Comparison of ENCODE assay signal across 8 cellular contexts in the genomic region with DNA sequence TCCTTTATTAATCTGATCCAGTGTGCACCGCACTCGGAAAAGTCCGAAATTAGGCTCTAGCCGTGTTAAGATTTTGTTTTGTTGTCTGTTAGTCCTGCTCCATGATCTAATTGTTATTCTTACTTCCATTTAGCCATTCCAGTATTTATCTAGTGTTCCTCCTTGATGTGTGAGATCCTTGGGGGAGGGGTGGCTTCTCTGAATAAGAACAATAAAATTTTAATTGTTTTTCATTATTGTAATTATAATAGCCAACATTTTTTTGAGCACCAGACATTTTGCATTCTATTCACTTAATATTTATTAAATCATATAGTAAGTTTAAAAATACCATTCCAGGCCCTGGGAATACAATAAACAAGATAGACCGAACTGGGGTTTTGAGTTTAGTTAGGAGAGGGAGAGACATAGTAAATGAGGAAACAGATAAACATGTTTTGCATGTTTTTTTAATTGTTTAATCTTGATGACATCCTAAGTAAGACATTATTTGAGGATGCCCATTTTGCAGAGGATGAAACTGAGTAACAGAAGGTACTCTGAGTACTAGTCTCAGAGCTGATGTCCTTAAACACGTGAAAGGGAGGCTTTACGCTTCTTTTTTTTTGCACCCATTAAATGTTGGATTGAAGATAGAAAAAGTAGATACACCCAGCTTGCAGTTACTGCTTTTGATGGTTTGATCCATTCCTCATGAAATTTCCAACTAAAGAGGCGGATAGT. TPM values are rescaled to one million over a fixed set of nuclear protein-coding genes. Genes with fewer than 3 reads are reported as not detected.
DNase-seq lines count a peak whose midpoint lies in the region; ATAC-seq and TF ChIP-seq lines count a peak whose summit lies in the region.

No MANE protein-coding gene starts in this region.

- H3K4me1 ChIP-seq in stomach = peaks cover 6 to 40% (median 32%) of the 10 kb centered on the region in 4 donors

- no peaks in the 10 kb centered on the region for H3K27me3 Mint-ChIP-seq in WTC11 (ENCODE audit: low read depth)

- peak overlapping the region; percentile 88 for H3K4me3 Mint-ChIP-seq in WTC11

- peak overlapping the region; percentile 93 to 99 (median 97) for H3K27ac ChIP-seq in stomach

- no peaks in the 10 kb centered on the region for H3K9me3 ChIP-seq in stomach

- no peaks in the 10 kb centered on the region for H3K36me3 ChIP-seq in stomach

- H3K27me3 ChIP-seq in stomach = no peaks in the 10 kb centered on the region

- TF ChIP-seq POLR2A in stomach (IDR thresholded peaks at IDR 0.05) = no peak

- peak; percentile 28 for DNase-seq in NCI-H82 (lab: John Stamatoyannopoulos, UW)
- no peak for DNase-seq in NCI-H82 treated with DMSO at 0.1 percent for 48 hours (lab: John Stamatoyannopoulos, UW; ENCODE audit: unreplicated experiment)
- DNase-seq in WTC11 (ENCODE audit: low spot score) = no peak
- DNase-seq in stomach = no peak
- DNase-seq in NCI-H2107 (lab: John Stamatoyannopoulos, UW) = no peak

- CTCF ChIA-PET in WTC11 (lab: Charles Lee) = interaction anchor here (0.6 to 1.7 kb wide), 4 partner anchors 10 to 162 kb away, joined by 3 to 13 read pairs (median 8); a partner anchor contains a TSS

- H3K36me3 Mint-ChIP-seq in WTC11 = 0 out of 2 replicates have a peak, but pooled peaks cover 2% of the 10 kb centered on the region

- TF ChIP-seq CTCF in WTC11 (IDR thresholded peaks at IDR 0.05) = no peak
- TF ChIP-seq CTCF in stomach (IDR thresholded peaks at IDR 0.05) = no peak

- POLR2A ChIA-PET in WTC11 (lab: Charles Lee) = interaction anchor here (2.0 kb wide), 1 partner anchor 77 kb away, joined by 5 read pairs; no protein-coding TSS in a partner anchor

- H3K9me3 Mint-ChIP-seq in WTC11 = no peaks in the 10 kb centered on the region

- no peak for ATAC-seq in WTC11
- no peak for ATAC-seq in HG02763 (IDR thresholded peaks at IDR 0.05; ENCODE audit: unreplicated experiment)
- no peak for ATAC-seq in HG02642 (IDR thresholded peaks at IDR 0.05; ENCODE audit: poor library complexity, unreplicated experiment)

- no peak for TF ChIP-seq EP300 in stomach (IDR thresholded peaks at IDR 0.05)

- H3K4me3 ChIP-seq in iPS-11a (ENCODE audit: low read depth, low read length) = peak overlapping the region; percentile 77
- peak overlapping the region; percentile 77 to 93 (median 84) for H3K4me3 ChIP-seq in stomach

- H3K4me1 Mint-ChIP-seq in WTC11 = peaks cover 13% of the 10 kb centered on the region

- H3K27ac Mint-ChIP-seq in WTC11 = no peak overlapping the region

- 39 to 53% (median 44%) methylated on average over 8 of the region's 8 CpGs for WGBS in stomach, 5 donors

- intact Hi-C loops in stomach (cut with DNase I; ENCODE audit: low total_unique reads) = no loop called here

TF ChIP-seq in WTC11, 78 proteins besides CTCF, POLR2A, EP300 and RAD21:
- no peak for TF ChIP-seq GABPB1 (CRISPR knock-in tag; IDR thresholded peaks at IDR 0.05)
- TF ChIP-seq, protein P1, sequence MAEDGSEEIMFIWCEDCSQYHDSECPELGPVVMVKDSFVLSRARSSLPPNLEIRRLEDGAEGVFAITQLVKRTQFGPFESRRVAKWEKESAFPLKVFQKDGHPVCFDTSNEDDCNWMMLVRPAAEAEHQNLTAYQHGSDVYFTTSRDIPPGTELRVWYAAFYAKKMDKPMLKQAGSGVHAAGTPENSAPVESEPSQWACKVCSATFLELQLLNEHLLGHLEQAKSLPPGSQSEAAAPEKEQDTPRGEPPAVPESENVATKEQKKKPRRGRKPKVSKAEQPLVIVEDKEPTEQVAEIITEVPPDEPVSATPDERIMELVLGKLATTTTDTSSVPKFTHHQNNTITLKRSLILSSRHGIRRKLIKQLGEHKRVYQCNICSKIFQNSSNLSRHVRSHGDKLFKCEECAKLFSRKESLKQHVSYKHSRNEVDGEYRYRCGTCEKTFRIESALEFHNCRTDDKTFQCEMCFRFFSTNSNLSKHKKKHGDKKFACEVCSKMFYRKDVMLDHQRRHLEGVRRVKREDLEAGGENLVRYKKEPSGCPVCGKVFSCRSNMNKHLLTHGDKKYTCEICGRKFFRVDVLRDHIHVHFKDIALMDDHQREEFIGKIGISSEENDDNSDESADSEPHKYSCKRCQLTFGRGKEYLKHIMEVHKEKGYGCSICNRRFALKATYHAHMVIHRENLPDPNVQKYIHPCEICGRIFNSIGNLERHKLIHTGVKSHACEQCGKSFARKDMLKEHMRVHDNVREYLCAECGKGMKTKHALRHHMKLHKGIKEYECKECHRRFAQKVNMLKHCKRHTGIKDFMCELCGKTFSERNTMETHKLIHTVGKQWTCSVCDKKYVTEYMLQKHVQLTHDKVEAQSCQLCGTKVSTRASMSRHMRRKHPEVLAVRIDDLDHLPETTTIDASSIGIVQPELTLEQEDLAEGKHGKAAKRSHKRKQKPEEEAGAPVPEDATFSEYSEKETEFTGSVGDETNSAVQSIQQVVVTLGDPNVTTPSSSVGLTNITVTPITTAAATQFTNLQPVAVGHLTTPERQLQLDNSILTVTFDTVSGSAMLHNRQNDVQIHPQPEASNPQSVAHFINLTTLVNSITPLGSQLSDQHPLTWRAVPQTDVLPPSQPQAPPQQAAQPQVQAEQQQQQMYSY (CRISPR knock-in tag; IDR thresholded peaks at IDR 0.05) = no peak
- TF ChIP-seq, protein P2, sequence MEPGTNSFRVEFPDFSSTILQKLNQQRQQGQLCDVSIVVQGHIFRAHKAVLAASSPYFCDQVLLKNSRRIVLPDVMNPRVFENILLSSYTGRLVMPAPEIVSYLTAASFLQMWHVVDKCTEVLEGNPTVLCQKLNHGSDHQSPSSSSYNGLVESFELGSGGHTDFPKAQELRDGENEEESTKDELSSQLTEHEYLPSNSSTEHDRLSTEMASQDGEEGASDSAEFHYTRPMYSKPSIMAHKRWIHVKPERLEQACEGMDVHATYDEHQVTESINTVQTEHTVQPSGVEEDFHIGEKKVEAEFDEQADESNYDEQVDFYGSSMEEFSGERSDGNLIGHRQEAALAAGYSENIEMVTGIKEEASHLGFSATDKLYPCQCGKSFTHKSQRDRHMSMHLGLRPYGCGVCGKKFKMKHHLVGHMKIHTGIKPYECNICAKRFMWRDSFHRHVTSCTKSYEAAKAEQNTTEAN (CRISPR knock-in tag; IDR thresholded peaks at IDR 0.05) = no peak
- no peak for TF ChIP-seq TEAD4 (CRISPR knock-in tag; IDR thresholded peaks at IDR 0.05)
- TF ChIP-seq SMAD4 (CRISPR knock-in tag; IDR thresholded peaks at IDR 0.05) = no peak
- TF ChIP-seq ZNF219 (CRISPR knock-in tag; IDR thresholded peaks at IDR 0.05; ENCODE audit: borderline replicate concordance) = no peak
- no peak for TF ChIP-seq ZNF396 (CRISPR knock-in tag; IDR thresholded peaks at IDR 0.05; ENCODE audit: borderline replicate concordance)
- TF ChIP-seq ESRRA (CRISPR knock-in tag; IDR thresholded peaks at IDR 0.05; ENCODE audit: borderline replicate concordance) = no peak
- TF ChIP-seq, protein P3, sequence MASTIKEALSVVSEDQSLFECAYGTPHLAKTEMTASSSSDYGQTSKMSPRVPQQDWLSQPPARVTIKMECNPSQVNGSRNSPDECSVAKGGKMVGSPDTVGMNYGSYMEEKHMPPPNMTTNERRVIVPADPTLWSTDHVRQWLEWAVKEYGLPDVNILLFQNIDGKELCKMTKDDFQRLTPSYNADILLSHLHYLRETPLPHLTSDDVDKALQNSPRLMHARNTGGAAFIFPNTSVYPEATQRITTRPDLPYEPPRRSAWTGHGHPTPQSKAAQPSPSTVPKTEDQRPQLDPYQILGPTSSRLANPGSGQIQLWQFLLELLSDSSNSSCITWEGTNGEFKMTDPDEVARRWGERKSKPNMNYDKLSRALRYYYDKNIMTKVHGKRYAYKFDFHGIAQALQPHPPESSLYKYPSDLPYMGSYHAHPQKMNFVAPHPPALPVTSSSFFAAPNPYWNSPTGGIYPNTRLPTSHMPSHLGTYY (CRISPR knock-in tag; IDR thresholded peaks at IDR 0.05) = no peak
- TF ChIP-seq, protein P4, sequence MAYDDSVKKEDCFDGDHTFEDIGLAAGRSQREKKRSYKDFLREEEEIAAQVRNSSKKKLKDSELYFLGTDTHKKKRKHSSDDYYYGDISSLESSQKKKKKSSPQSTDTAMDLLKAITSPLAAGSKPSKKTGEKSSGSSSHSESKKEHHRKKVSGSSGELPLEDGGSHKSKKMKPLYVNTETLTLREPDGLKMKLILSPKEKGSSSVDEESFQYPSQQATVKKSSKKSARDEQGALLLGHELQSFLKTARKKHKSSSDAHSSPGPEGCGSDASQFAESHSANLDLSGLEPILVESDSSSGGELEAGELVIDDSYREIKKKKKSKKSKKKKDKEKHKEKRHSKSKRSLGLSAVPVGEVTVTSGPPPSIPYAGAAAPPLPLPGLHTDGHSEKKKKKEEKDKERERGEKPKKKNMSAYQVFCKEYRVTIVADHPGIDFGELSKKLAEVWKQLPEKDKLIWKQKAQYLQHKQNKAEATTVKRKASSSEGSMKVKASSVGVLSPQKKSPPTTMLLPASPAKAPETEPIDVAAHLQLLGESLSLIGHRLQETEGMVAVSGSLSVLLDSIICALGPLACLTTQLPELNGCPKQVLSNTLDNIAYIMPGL (CRISPR knock-in tag; IDR thresholded peaks at IDR 0.05) = no peak
- TF ChIP-seq ZNF317 (CRISPR knock-in tag; IDR thresholded peaks at IDR 0.05; ENCODE audit: borderline replicate concordance, low read depth) = no peak
- TF ChIP-seq, protein P5, sequence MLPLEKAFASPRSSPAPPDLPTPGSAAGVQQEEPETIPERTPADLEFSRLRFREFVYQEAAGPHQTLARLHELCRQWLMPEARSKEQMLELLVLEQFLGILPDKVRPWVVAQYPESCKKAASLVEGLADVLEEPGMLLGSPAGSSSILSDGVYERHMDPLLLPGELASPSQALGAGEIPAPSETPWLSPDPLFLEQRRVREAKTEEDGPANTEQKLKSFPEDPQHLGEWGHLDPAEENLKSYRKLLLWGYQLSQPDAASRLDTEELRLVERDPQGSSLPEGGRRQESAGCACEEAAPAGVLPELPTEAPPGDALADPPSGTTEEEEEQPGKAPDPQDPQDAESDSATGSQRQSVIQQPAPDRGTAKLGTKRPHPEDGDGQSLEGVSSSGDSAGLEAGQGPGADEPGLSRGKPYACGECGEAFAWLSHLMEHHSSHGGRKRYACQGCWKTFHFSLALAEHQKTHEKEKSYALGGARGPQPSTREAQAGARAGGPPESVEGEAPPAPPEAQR (CRISPR knock-in tag; IDR thresholded peaks at IDR 0.05) = no peak
- TF ChIP-seq NFYB (CRISPR knock-in tag; conservative IDR thresholded peaks at IDR 0.05; ENCODE audit: low read depth) = no peak
TF ChIP-seq in WTC11: peak in this region for 0.

RNA-seq across cellular contexts. Expression of a gene that starts 1.2 kb away (rescaled TPM):
- total RNA-seq in WTC11 (2021) = 22.1 to 23.8 TPM (median 23.5 TPM) in 3 replicates
- total RNA-seq in stomach = 10 to 100 TPM; 11.1 to 29.9 (median 14.8) TPM
- polyA plus RNA-seq in stomach = 1 to 10 TPM; 2.9 to 5.8 (median 4.0) TPM

RNA-seq across cellular contexts. Expression of a gene that starts 47.5 kb away (rescaled TPM):
- total RNA-seq in WTC11 (2021) (5.3 to 6.3 TPM (median 6.2 TPM) in 3 replicates), stomach (10 to 100 TPM in 4 of 5 donors, 1 to 10 TPM in 1; 8.8 to 40.8 (median 27.4) TPM)
- polyA plus RNA-seq in stomach = 10 to 100 TPM; 16.0 to 23.5 (median 21.7) TPM
